1 cellular context compared by ENCODE assay signal in genomic region chr20:2455771-2456497, GRCh38.
TF ChIP-seq lines count a peak whose summit lies in the region.

No MANE protein-coding gene starts in this region.

TF ChIP-seq in GM12878, 131 proteins besides CTCF, POLR2A, EP300 and RAD21:
- TF ChIP-seq FOXK2 (IDR thresholded peaks at IDR 0.05) (0 out of 2 replicates have a peak, but pooled peaks have one; percentile 22), CBX3 (IDR thresholded peaks at IDR 0.05; ENCODE audit: borderline replicate concordance, low read depth) (no peak)
